ENCODE assay signal across 16 cellular contexts in genomic region chr5:174900176-174900692, GRCh38.
"Had no signal": no experiment of that assay in that cellular context is flagged by ENCODE, and none has a peak within 500 bp of the region (broad histone marks: within the 10 kb centered on the region; RNA-seq: fewer than 3 reads in every experiment).

No MANE protein-coding gene starts in this region.

- H3K4me3 ChIP-seq: colonic mucosa, hepatocyte, neural progenitor cell, ovary, testis had no signal

- H3K9me3 Mint-ChIP-seq: activated CD8-positive, alpha-beta T cell treated with anti-CD3 and anti-CD28 coated beads for 36 hours; activated T-helper 1 cell treated with anti-CD3 and anti-CD28 coated beads, Interleukin-12 subunit alpha, Interleukin-12 subunit beta, Interleukin-2, Interleukin-4 antibody, amounts not matched to agents 30 ng/mL and 10 ng/mL and 1 ng/mL, durations not matched to agents 14 hours and 24 hours and 36 hours; stimulated activated naive CD8-positive, alpha-beta T cell treated with anti-CD3 and anti-CD28 coated beads, Interleukin-15, amount 100 ng/mL, for 72 hours had no signal

- H3K27ac ChIP-seq: colonic mucosa, hepatocyte, neural progenitor cell, ovary, testis had no signal

- H3K4me1 Mint-ChIP-seq: neural progenitor cell; stimulated activated naive CD8-positive, alpha-beta T cell treated with anti-CD3 and anti-CD28 coated beads, Interleukin-15, amount 100 ng/mL, for 72 hours had no signal

- H3K9ac ChIP-seq: neural progenitor cell had no signal

- H3K36me3 ChIP-seq: colonic mucosa, neural progenitor cell, ovary had no signal

- H3K4me2 ChIP-seq: hepatocyte, neural progenitor cell had no signal

- H3K27ac Mint-ChIP-seq: activated CD8-positive, alpha-beta T cell treated with anti-CD3 and anti-CD28 coated beads for 36 hours; activated T-helper 1 cell treated with anti-CD3 and anti-CD28 coated beads, Interleukin-12 subunit alpha, Interleukin-12 subunit beta, Interleukin-2, Interleukin-4 antibody, amounts not matched to agents 30 ng/mL and 10 ng/mL and 1 ng/mL, durations not matched to agents 14 hours and 24 hours and 36 hours; neural progenitor cell; stimulated activated naive CD8-positive, alpha-beta T cell treated with anti-CD3 and anti-CD28 coated beads, Interleukin-15, amount 100 ng/mL, for 72 hours had no signal

- H3K9me3 ChIP-seq: colonic mucosa, ovary, testis had no signal

- H3K4me1 ChIP-seq: colonic mucosa, neural progenitor cell, testis had no signal

- H3K4me3 Mint-ChIP-seq: activated CD8-positive, alpha-beta T cell treated with anti-CD3 and anti-CD28 coated beads for 36 hours; activated T-helper 1 cell treated with anti-CD3 and anti-CD28 coated beads, Interleukin-12 subunit alpha, Interleukin-12 subunit beta, Interleukin-2, Interleukin-4 antibody, amounts not matched to agents 30 ng/mL and 10 ng/mL and 1 ng/mL, durations not matched to agents 14 hours and 24 hours and 36 hours; neural progenitor cell; stimulated activated naive CD8-positive, alpha-beta T cell treated with anti-CD3 and anti-CD28 coated beads, Interleukin-15, amount 100 ng/mL, for 72 hours had no signal

- H3K36me3 Mint-ChIP-seq: neural progenitor cell had no signal

- DNase-seq: activated CD8-positive, alpha-beta memory T cell treated with anti-CD3 and anti-CD28 coated beads, Interleukin-2, amount 50 U/mL, for 4 hours; activated CD8-positive, alpha-beta T cell treated with anti-CD3 and anti-CD28 coated beads for 36 hours; activated naive CD4-positive, alpha-beta T cell; caudate nucleus; colonic mucosa; effector CD8-positive, alpha-beta T cell; kidney glomerular epithelial cell; ovary; stimulated activated CD4-positive, alpha-beta T cell treated with anti-CD3 and anti-CD28 coated beads, Interleukin-15, amount 100 ng/mL, for 24 hours; stimulated activated CD4-positive, alpha-beta T cell treated with anti-CD3 and anti-CD28 coated beads, Interleukin-4, amount 100 ng/mL, for 24 hours; stimulated activated naive CD8-positive, alpha-beta T cell treated with anti-CD3 and anti-CD28 coated beads, Interleukin-15, amount 100 ng/mL, for 72 hours; T-helper 9 cell; testis had no signal

- H3K27me3 ChIP-seq: colonic mucosa, hepatocyte, neural progenitor cell, ovary, testis had no signal

- ATAC-seq: activated CD8-positive, alpha-beta T cell treated with anti-CD3 and anti-CD28 coated beads for 36 hours; stimulated activated naive CD8-positive, alpha-beta T cell treated with anti-CD3 and anti-CD28 coated beads, Interleukin-15, amount 100 ng/mL, for 72 hours had no signal
